12 cellular contexts compared by ENCODE assay signal in genomic region chr1:87450615-87451209, GRCh38.
DNase-seq lines count a peak whose midpoint lies in the region; ATAC-seq, FAIRE-seq and TF ChIP-seq lines count a peak whose summit lies in the region.
"Had no signal": no experiment of that assay in that cellular context is flagged by ENCODE, and none has a peak within 500 bp of the region (broad histone marks: within the 10 kb centered on the region; RNA-seq: fewer than 3 reads in every experiment).

No MANE protein-coding gene starts in this region.

- H3K27me3 ChIP-seq in OCI-LY1 (ENCODE audit: insufficient read depth, low read length) = no peaks in the 10 kb centered on the region
- no peaks in the 10 kb centered on the region for H3K27me3 ChIP-seq in GM12878 (replicated peaks in 1 of 2; ENCODE audit: control insufficient read depth in 2 of 2, insufficient read depth in 2 of 2, low read length in 1 of 2)
- H3K27me3 ChIP-seq in osteoblast (ENCODE audit: insufficient read depth, low read length) = no peaks in the 10 kb centered on the region
- H3K27me3 ChIP-seq: right atrium auricular region had no signal

- H3K4me1 Mint-ChIP-seq in stimulated activated effector memory CD8-positive, alpha-beta T cell treated with anti-CD3 and anti-CD28 coated beads, Interleukin-12 subunit alpha, Interleukin-12 subunit beta, amount 100 ng/mL, for 72 hours = peaks cover 19% of the 10 kb centered on the region

- TF ChIP-seq POLR2A in GM12878 (IDR thresholded peaks at IDR 0.05; ENCODE audit: low read depth, low read length) = no peak

- CTCF ChIA-PET in GM12878 (lab: Yijun Ruan, JAX) = interaction anchor here (0.7 to 3.7 kb wide), 9 partner anchors 10 to 503 kb away, joined by 3 to 19 read pairs (median 5); no protein-coding TSS in a partner anchor

- no peak for FAIRE-seq in GM12878 (lab: Jason Lieb, UNC)

- RAD21 ChIA-PET in GM12878 (lab: Charles Lee; ENCODE audit: unreplicated experiment) = interaction anchor here (1.5 to 4.1 kb wide), 4 partner anchors 13 to 300 kb away, joined by 4 to 55 read pairs (median 5); no protein-coding TSS in a partner anchor

- H3K9ac ChIP-seq in OCI-LY1 (ENCODE audit: low read length) (peak overlapping the region; percentile 64), GM12878 (ENCODE audit: control insufficient read depth, insufficient read depth, low read length) (no peak overlapping the region)

- H3K9me3 Mint-ChIP-seq in stimulated activated effector memory CD8-positive, alpha-beta T cell treated with anti-CD3 and anti-CD28 coated beads, Interleukin-12 subunit alpha, Interleukin-12 subunit beta, amount 100 ng/mL, for 72 hours = no peaks in the 10 kb centered on the region
- H3K9me3 Mint-ChIP-seq: activated T-helper 2 cell treated with anti-CD3 and anti-CD28 coated beads, Interferon-gamma antibody, Interleukin-2, Interleukin-4, amounts not matched to agents 10 μg/mL and 5 μg/mL and 100 μg/mL, durations not matched to agents 14 hours and 24 hours and 36 hours had no signal

- in situ Hi-C loops in GM12878 (cut with MboI) = loop anchor here (5.0 kb wide), 1 partner anchor 118 kb away; no protein-coding TSS in a partner anchor

- peak overlapping the region; percentile 77 for H2AFZ ChIP-seq in OCI-LY1 (ENCODE audit: low read length)
- peak overlapping the region; percentile 3; the same call in 1 of the 2 replicates for H2AFZ ChIP-seq in GM12878 (ENCODE audit: control insufficient read depth, low read depth, low read length)
- H2AFZ ChIP-seq in osteoblast (ENCODE audit: low read length) = no peak overlapping the region

- H3K4me3 ChIP-seq in OCI-LY1 (ENCODE audit: low read depth, low read length, poor library complexity, severe bottlenecking) (peak overlapping the region; percentile 51), GM12878 (no peak overlapping the region), osteoblast (ENCODE audit: insufficient read depth, low read length) (no peak overlapping the region)
- H3K4me3 ChIP-seq: right atrium auricular region had no signal

- no peaks in the 10 kb centered on the region for H3K79me2 ChIP-seq in OCI-LY1 (ENCODE audit: insufficient read depth, low read length)
- H3K79me2 ChIP-seq in GM12878 (ENCODE audit: control insufficient read depth, insufficient read depth, low read length) = no peaks in the 10 kb centered on the region
- no peaks in the 10 kb centered on the region for H3K79me2 ChIP-seq in osteoblast (ENCODE audit: insufficient read depth, low read length)

- POLR2A ChIA-PET in GM12878 (lab: Charles Lee) = interaction anchor here (0.9 to 1.5 kb wide), 3 partner anchors 13 to 119 kb away, joined by 3 to 6 read pairs (median 5); no protein-coding TSS in a partner anchor

- 41% methylated on average over 8 of the region's 8 CpGs for WGBS in GM12878 (ENCODE audit: insufficient coverage, insufficient replicate concordance, low lambda C conversion rate, missing lambda C conversion rate)

- peak overlapping the region; percentile 48 for H3K4me3 Mint-ChIP-seq in stimulated activated effector memory CD8-positive, alpha-beta T cell treated with anti-CD3 and anti-CD28 coated beads, Interleukin-12 subunit alpha, Interleukin-12 subunit beta, amount 100 ng/mL, for 72 hours

- H3K36me3 ChIP-seq in OCI-LY1 (ENCODE audit: insufficient read depth, low read length) = no peaks in the 10 kb centered on the region
- no peaks in the 10 kb centered on the region for H3K36me3 ChIP-seq in GM12878 (ENCODE audit: control insufficient read depth in 2 of 2, insufficient read depth in 2 of 2, low read length in 1 of 2)
- no peaks in the 10 kb centered on the region for H3K36me3 ChIP-seq in osteoblast (ENCODE audit: insufficient read depth, low read length)
- H3K36me3 ChIP-seq: right atrium auricular region had no signal

- ATAC-seq in GM12878 = peak; percentile 10; the same call in 1 of the 3 replicates
- ATAC-seq in stimulated activated effector memory CD8-positive, alpha-beta T cell treated with anti-CD3 and anti-CD28 coated beads, Interleukin-12 subunit alpha, Interleukin-12 subunit beta, amount 100 ng/mL, for 72 hours = no peak
- no peak for ATAC-seq in HG03460 (IDR thresholded peaks at IDR 0.05; ENCODE audit: unreplicated experiment)

- H3K4me1 ChIP-seq in OCI-LY1 (ENCODE audit: insufficient read depth, low read length, severe bottlenecking) = peaks cover 47% of the 10 kb centered on the region
- H3K4me1 ChIP-seq in GM12878 (ENCODE audit: control insufficient read depth, insufficient read depth, low read length) = peaks cover 19% of the 10 kb centered on the region
- H3K4me1 ChIP-seq in osteoblast (ENCODE audit: insufficient read depth, low read length) = peaks cover 15% of the 10 kb centered on the region

- no peaks in the 10 kb centered on the region for H4K20me1 ChIP-seq in OCI-LY1 (ENCODE audit: insufficient read depth, low read length)
- H4K20me1 ChIP-seq in GM12878 (ENCODE audit: control insufficient read depth, insufficient read depth) = no peaks in the 10 kb centered on the region
- no peaks in the 10 kb centered on the region for H4K20me1 ChIP-seq in osteoblast (ENCODE audit: insufficient read depth, low read length)

- DNase-seq in activated naive CD4-positive, alpha-beta T cell treated with Interleukin-2 at 50 U/mL for 16 hours = peak; percentile 15
- no peak for DNase-seq in activated naive CD4-positive, alpha-beta T cell (lab: John Stamatoyannopoulos, UW)
- DNase-seq in GM12878 (ENCODE audit: low read depth, low spot score) = peak; percentile 24
- no peak for DNase-seq in stimulated activated effector memory CD8-positive, alpha-beta T cell treated with anti-CD3 and anti-CD28 coated beads, Interleukin-12 subunit alpha, Interleukin-12 subunit beta, amount 100 ng/mL, for 72 hours (ENCODE audit: low spot score in 2 of 2)
- no peak for DNase-seq in RKO (ENCODE audit: low spot score)
- no peak for DNase-seq in osteoblast (ENCODE audit: insufficient read length, low spot score, missing footprints)
- DNase-seq: KG1, Right ventricle myocardium superior had no signal

- BruUV-seq in GM12878 (replicated peaks; lab: Mats Ljungman, UMichigan) = no TSS peak

- H3K27ac Mint-ChIP-seq in stimulated activated effector memory CD8-positive, alpha-beta T cell treated with anti-CD3 and anti-CD28 coated beads, Interleukin-12 subunit alpha, Interleukin-12 subunit beta, amount 100 ng/mL, for 72 hours = no peak overlapping the region
- H3K27ac Mint-ChIP-seq: activated T-helper 2 cell treated with anti-CD3 and anti-CD28 coated beads, Interferon-gamma antibody, Interleukin-2, Interleukin-4, amounts not matched to agents 10 μg/mL and 5 μg/mL and 100 μg/mL, durations not matched to agents 14 hours and 24 hours and 36 hours had no signal

- intact Hi-C loops in GM12878 (cut with micrococcal nuclease; ENCODE audit: unreplicated experiment) = no loop called here

- H3K4me2 ChIP-seq in OCI-LY1 (ENCODE audit: low read length) (peak overlapping the region; percentile 74), GM12878 (ENCODE audit: control insufficient read depth, insufficient read depth) (peak overlapping the region; percentile 69), osteoblast (ENCODE audit: insufficient read depth, low read length) (no peak overlapping the region)

- TF ChIP-seq CTCF in OCI-LY1 (IDR thresholded peaks at IDR 0.05; ENCODE audit: low read length) (peak; percentile 85), GM12878 (IDR thresholded peaks at IDR 0.05 in 2 of 3, conservative IDR thresholded peaks at IDR 0.05 in 1 of 3; ENCODE audit: control insufficient read depth in 2 of 3, extremely low read depth in 1 of 3, insufficient read depth in 1 of 3, low read depth in 3 of 3, low read length in 3 of 3) (peak in 1 of 3 experiments; percentile 13; a peak in 2 of 6 replicates), osteoblast (IDR thresholded peaks at IDR 0.05; ENCODE audit: extremely low read depth, low read depth, low read length) (no peak)

- SMC1A ChIA-PET in GM12878 (lab: Charles Lee; ENCODE audit: uncharacterized antibody, unreplicated experiment) = interaction anchor here (0.8 to 3.2 kb wide), 12 partner anchors 9 to 167 kb away, joined by 3 to 17 read pairs (median 6); no protein-coding TSS in a partner anchor

- H3K9me3 ChIP-seq in OCI-LY1 (ENCODE audit: low read length) (peaks cover 4% of the 10 kb centered on the region), GM12878 (replicated peaks; ENCODE audit: control insufficient read depth, insufficient read depth, low read length) (no peaks in the 10 kb centered on the region; the same call in 1 of the 3 replicates), osteoblast (ENCODE audit: low read depth, low read length) (no peaks in the 10 kb centered on the region)
- H3K9me3 ChIP-seq: right atrium auricular region had no signal

- TF ChIP-seq RAD21 in GM12878 (IDR thresholded peaks at IDR 0.05; ENCODE audit: insufficient read depth, low read depth, low read length) = peak; percentile 49

- H3K27ac ChIP-seq in OCI-LY1 (ENCODE audit: low read depth, low read length, poor library complexity, severe bottlenecking) (peak overlapping the region; percentile 98), GM12878 (ENCODE audit: control insufficient read depth, insufficient read depth) (peak overlapping the region; percentile 48), osteoblast (ENCODE audit: low read depth, low read length) (no peak overlapping the region)
- H3K27ac ChIP-seq: right atrium auricular region had no signal

- H3K9me2 ChIP-seq in OCI-LY1 (ENCODE audit: low read depth, low read length) = no peaks in the 10 kb centered on the region

- H3F3A ChIP-seq in OCI-LY1 (ENCODE audit: insufficient read depth, low read length) = no peaks in the 10 kb centered on the region

- TF ChIP-seq EP300 in GM12878 (IDR thresholded peaks at IDR 0.05; ENCODE audit: borderline replicate concordance in 1 of 2, control insufficient read depth in 1 of 2, low read depth in 2 of 2, low read length in 2 of 2) = no peak

- H3K36me3 Mint-ChIP-seq in stimulated activated effector memory CD8-positive, alpha-beta T cell treated with anti-CD3 and anti-CD28 coated beads, Interleukin-12 subunit alpha, Interleukin-12 subunit beta, amount 100 ng/mL, for 72 hours = no peaks in the 10 kb centered on the region

TF ChIP-seq in GM12878, 131 proteins besides CTCF, POLR2A, EP300 and RAD21 (continues in another document):
- TF ChIP-seq JUNB (IDR thresholded peaks at IDR 0.05) = no peak
- 0 out of 2 replicates have a peak, but pooled peaks have one; percentile 11 for TF ChIP-seq PAX5 (IDR thresholded peaks at IDR 0.05; ENCODE audit: borderline replicate concordance, low read depth, low read length)
- 0 out of 2 replicates have a peak, but pooled peaks have one; percentile 15 for TF ChIP-seq IKZF1 (conservative IDR thresholded peaks at IDR 0.05)
- TF ChIP-seq SREBF2 (IDR thresholded peaks at IDR 0.05; ENCODE audit: low read length) = no peak

Comparison
In these comparisons a context has a peak if more than half of its experiments do, and no peak if none do; other contexts are left out.
1. DNase-seq: peak in activated naive CD4-positive, alpha-beta T cell treated with Interleukin-2 at 50 U/mL for 16 hours (single experiment) and GM12878 (single experiment); none in activated naive CD4-positive, alpha-beta T cell (0 of 4), stimulated activated effector memory CD8-positive, alpha-beta T cell treated with anti-CD3 and anti-CD28 coated beads, Interleukin-12 subunit alpha, Interleukin-12 subunit beta, amount 100 ng/mL, for 72 hours (0 of 2), RKO (single experiment) and osteoblast (single experiment).